ENCODE assay signal across 8 cellular contexts in genomic region chr21:39379986-39380891, GRCh38. TPM values are rescaled to one million over a fixed set of nuclear protein-coding genes. Genes with fewer than 3 reads are reported as not detected.
DNase-seq lines count a peak whose midpoint lies in the region; TF ChIP-seq lines count a peak whose summit lies in the region.

No MANE protein-coding gene starts in this region.

- H3K4me3 Mint-ChIP-seq in neural crest cell = peak overlapping the region; percentile 97

- 0 to 1% (median 1%) methylated on average over 50 to 65 of the region's 65 CpGs for WGBS in stomach, 5 donors

- intact Hi-C loops in stomach (cut with DNase I; ENCODE audit: low total_unique reads) = no loop called here

- H3K27me3 Mint-ChIP-seq in neural crest cell (ENCODE audit: low read depth) = peaks cover 2% of the 10 kb centered on the region

- peaks cover 25% of the 10 kb centered on the region for H3K4me1 Mint-ChIP-seq in neural crest cell

- H3K9me3 Mint-ChIP-seq in neural crest cell = no peaks in the 10 kb centered on the region

- no peak for TF ChIP-seq POLR2A in stomach (IDR thresholded peaks at IDR 0.05)

- peak overlapping the region; percentile 95 for H3K27ac Mint-ChIP-seq in neural crest cell (ENCODE audit: unreplicated experiment)

- H3K36me3 Mint-ChIP-seq in neural crest cell (ENCODE audit: low read depth) = no peaks in the 10 kb centered on the region

- no peaks in the 10 kb centered on the region for H3K9me3 ChIP-seq in ES-I3 (ENCODE audit: control insufficient read depth, insufficient read depth, low read length)
- no peaks in the 10 kb centered on the region for H3K9me3 ChIP-seq in HAP-1
- no peaks in the 10 kb centered on the region for H3K9me3 ChIP-seq in MG63
- H3K9me3 ChIP-seq in stomach = no peaks in the 10 kb centered on the region

- peak overlapping the region; percentile 81 for H3K9ac ChIP-seq in ES-I3 (ENCODE audit: low read depth, low read length)

- H3K36me3 ChIP-seq in ES-I3 (ENCODE audit: insufficient read depth, low read length) (no peaks in the 10 kb centered on the region), HAP-1 (replicated peaks) (no peaks in the 10 kb centered on the region), MG63 (peaks cover 3% of the 10 kb centered on the region), stomach (no peaks in the 10 kb centered on the region)

- TF ChIP-seq EP300 in stomach (IDR thresholded peaks at IDR 0.05) = no peak

- TF ChIP-seq CTCF in foreskin fibroblast (IDR thresholded peaks at IDR 0.05; ENCODE audit: low read depth, low read length) = no peak
- TF ChIP-seq CTCF in neural crest cell (conservative IDR thresholded peaks at IDR 0.05) = no peak
- no peak for TF ChIP-seq CTCF in stomach (IDR thresholded peaks at IDR 0.05)

- in situ Hi-C loops in HAP-1 (cut with MboI; ENCODE audit: low sequenced_read_pairs) = loop anchor here (25.0 kb wide), 1 partner anchor 568 kb away; the partner anchor contains the start of gene ETS2

- H3K27me3 ChIP-seq in HAP-1 (ENCODE audit: low read depth) = no peaks in the 10 kb centered on the region
- no peaks in the 10 kb centered on the region for H3K27me3 ChIP-seq in MG63
- no peaks in the 10 kb centered on the region for H3K27me3 ChIP-seq in stomach

- H3K4me3 ChIP-seq in HAP-1 (peak overlapping the region; percentile 63), MG63 (peak overlapping the region; percentile 87), foreskin fibroblast (ENCODE audit: low read depth in 1 of 2, low read length in 2 of 2) (peak overlapping the region; percentile 79 to 95), stomach (peak overlapping the region; percentile 86 to 91 (median 87))

- DNase-seq in HAP-1 (ENCODE audit: low spot score in 2 of 2) = peak; percentile 85 to 95
- peak; percentile 99 for DNase-seq in MG63
- DNase-seq in SHP77 (lab: John Stamatoyannopoulos, UW) = peak; percentile 82 to 94
- DNase-seq in activated gamma-delta T cell treated with Interleukin-2 at 50 U/mL for 16 hours = peak; percentile 85
- peak; percentile 97 to 99 for DNase-seq in foreskin fibroblast
- peak; percentile 84 for DNase-seq in neural crest cell (ENCODE audit: low read depth, low spot score)
- peak; percentile 93 for DNase-seq in stomach

- peak overlapping the region; percentile 87 to 95 (median 91) for H3K27ac ChIP-seq in stomach

- peaks cover 8% of the 10 kb centered on the region for H3K4me1 ChIP-seq in ES-I3 (ENCODE audit: insufficient read depth, low read length)
- peaks cover 4% of the 10 kb centered on the region for H3K4me1 ChIP-seq in HAP-1
- peaks cover 11 to 33% (median 25%) of the 10 kb centered on the region in 4 donors for H3K4me1 ChIP-seq in stomach

RNA-seq across cellular contexts. Expression of gene HMGN1, which starts 31.4 kb away (rescaled TPM):
- 474 and 726 TPM in 2 replicates for total RNA-seq in MG63 (2014; rRNA removed; shearing (Covaris generic); ENCODE audit: low replicate concordance)
- 581 and 589 TPM in 2 replicates for total RNA-seq in neural crest cell
- 100 to 1,000 TPM in 4 of 5 donors, 10 to 100 TPM in 1; 39.1 to 321 (median 133) TPM for total RNA-seq in stomach
- polyA plus RNA-seq in stomach = 100 to 1,000 TPM; 128 to 148 (median 129) TPM

Comparison
In these comparisons a context has a peak if more than half of its experiments do, and no peak if none do; other contexts are left out.
1. Peak in every context shown above with its lines: DNase-seq, H3K4me3 ChIP-seq and H3K27ac ChIP-seq.